In the genomic region with DNA sequence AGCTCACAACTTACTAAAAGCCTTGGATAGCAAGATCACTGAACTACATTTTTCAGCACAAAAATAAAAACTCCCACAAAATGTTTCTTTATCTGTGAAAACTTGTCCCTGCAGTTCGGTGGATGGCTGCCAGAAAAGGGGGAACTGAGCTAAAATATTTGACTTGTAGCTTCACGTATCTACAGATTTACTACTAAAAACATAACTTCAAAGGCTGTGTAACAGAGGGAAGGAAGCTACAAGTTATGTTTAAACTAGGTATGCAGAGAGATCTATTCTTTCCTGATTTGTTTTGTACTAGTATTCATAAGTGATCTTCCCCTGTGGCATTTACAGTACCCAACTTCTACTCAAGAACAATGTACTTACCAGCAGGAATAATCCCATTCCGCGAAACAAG, we compare ENCODE assay signal across 19 cellular contexts.
"Had no signal": no experiment of that assay in that cellular context is flagged by ENCODE, and none has a peak within 500 bp of the region (broad histone marks: within the 10 kb centered on the region; RNA-seq: fewer than 3 reads in every experiment).

No MANE protein-coding gene starts in this region.

- H3K9me3 ChIP-seq: body of pancreas, neutrophil, tibial artery had no signal

- H3K27ac Mint-ChIP-seq: activated CD4-positive, alpha-beta T cell treated with anti-CD3 and anti-CD28 coated beads for 36 hours; activated CD8-positive, alpha-beta T cell treated with anti-CD3 and anti-CD28 coated beads for 36 hours; activated naive CD4-positive, alpha-beta T cell treated with anti-CD3 and anti-CD28 coated beads, Interleukin-2, amount 50 U/mL, for 72 hours; stimulated activated naive B cell treated with anti-CD40 and anti-IgM and Interleukin-4, amounts not matched to agents 10 μg/mL and 1 μg/mL and 100 μg/mL, for 72 hours had no signal

- H3K4me3 ChIP-seq: body of pancreas, lung, tibial artery had no signal

- H3K9me3 Mint-ChIP-seq: activated CD8-positive, alpha-beta T cell treated with anti-CD3 and anti-CD28 coated beads for 36 hours; activated naive CD4-positive, alpha-beta T cell treated with anti-CD3 and anti-CD28 coated beads, Interleukin-2, amount 50 U/mL, for 72 hours; activated T-cell treated with anti-CD3 and anti-CD28 coated beads, Interleukin-2, amount 50 U/mL, for 4 hours; stimulated activated naive B cell treated with anti-CD40 and anti-IgM and Interleukin-4, amounts not matched to agents 10 μg/mL and 1 μg/mL and 100 μg/mL, for 72 hours had no signal

- DNase-seq: activated CD4-positive, alpha-beta T cell treated with anti-CD3 and anti-CD28 coated beads for 36 hours; activated CD8-positive, alpha-beta T cell treated with anti-CD3 and anti-CD28 coated beads for 36 hours; activated effector memory CD4-positive, alpha-beta T cell treated with Interleukin-2 at 50 U/mL for 16 hours; activated T-cell treated with anti-CD3 and anti-CD28 coated beads, Interleukin-2, amount 50 U/mL, for 4 hours; amniotic stem cell; body of pancreas; central memory CD4-positive, alpha-beta T cell; effector CD8-positive, alpha-beta T cell; foreskin fibroblast; head of caudate nucleus; left colon; stimulated activated CD4-positive, alpha-beta T cell treated with anti-CD3 and anti-CD28 coated beads, Interleukin-4, amount 100 ng/mL, for 1 hour; stimulated activated naive B cell treated with anti-CD40 and anti-IgM and Interleukin-4, amounts not matched to agents 10 μg/mL and 1 μg/mL and 100 μg/mL, for 72 hours; T-helper 2 cell; tibial artery had no signal

- FAIRE-seq: urothelium cell line had no signal

- H3K4me1 ChIP-seq: body of pancreas had no signal

- ATAC-seq: activated CD4-positive, alpha-beta T cell treated with anti-CD3 and anti-CD28 coated beads for 36 hours; activated CD8-positive, alpha-beta T cell treated with anti-CD3 and anti-CD28 coated beads for 36 hours; activated naive CD4-positive, alpha-beta T cell treated with anti-CD3 and anti-CD28 coated beads, Interleukin-2, amount 50 U/mL, for 72 hours; activated T-cell treated with anti-CD3 and anti-CD28 coated beads, Interleukin-2, amount 50 U/mL, for 4 hours; body of pancreas; left colon had no signal

- H3K4me3 Mint-ChIP-seq: activated CD4-positive, alpha-beta T cell treated with anti-CD3 and anti-CD28 coated beads for 36 hours; activated CD8-positive, alpha-beta T cell treated with anti-CD3 and anti-CD28 coated beads for 36 hours; activated T-cell treated with anti-CD3 and anti-CD28 coated beads, Interleukin-2, amount 50 U/mL, for 4 hours; stimulated activated naive B cell treated with anti-CD40 and anti-IgM and Interleukin-4, amounts not matched to agents 10 μg/mL and 1 μg/mL and 100 μg/mL, for 72 hours had no signal

- H3K27me3 ChIP-seq: body of pancreas, neutrophil, tibial artery had no signal

- H3K27ac ChIP-seq: body of pancreas, neutrophil, tibial artery had no signal

- H3K36me3 Mint-ChIP-seq: activated naive CD4-positive, alpha-beta T cell treated with anti-CD3 and anti-CD28 coated beads, Interleukin-2, amount 50 U/mL, for 72 hours; stimulated activated naive B cell treated with anti-CD40 and anti-IgM and Interleukin-4, amounts not matched to agents 10 μg/mL and 1 μg/mL and 100 μg/mL, for 72 hours had no signal

- H3K36me3 ChIP-seq: neutrophil, tibial artery had no signal

- H3K27me3 Mint-ChIP-seq: stimulated activated naive B cell treated with anti-CD40 and anti-IgM and Interleukin-4, amounts not matched to agents 10 μg/mL and 1 μg/mL and 100 μg/mL, for 72 hours had no signal
